Comparison of ENCODE assay signal across 19 cellular contexts in the genomic region with DNA sequence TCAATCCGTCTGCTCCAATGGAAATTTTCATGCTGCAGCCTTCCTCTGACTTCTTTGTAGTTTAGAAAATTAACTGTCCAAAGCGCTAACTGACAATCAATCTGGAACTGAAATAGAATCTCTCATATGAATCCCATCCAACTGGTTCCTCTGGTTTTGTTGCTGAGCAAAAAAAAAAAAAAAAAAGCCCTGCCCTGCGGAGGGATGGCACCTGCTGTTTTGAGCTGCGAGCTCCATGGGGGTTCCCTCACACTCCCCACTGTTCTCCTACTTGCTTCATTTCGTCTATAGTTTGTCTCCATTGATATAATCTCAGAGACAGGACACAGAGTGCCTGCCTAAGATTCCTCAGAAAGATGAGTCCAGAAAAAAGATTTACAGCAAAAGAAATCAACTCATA. TPM values are rescaled to one million over a fixed set of nuclear protein-coding genes. Genes with fewer than 3 reads are reported as not detected.
DNase-seq lines count a peak whose midpoint lies in the region; ATAC-seq and TF ChIP-seq lines count a peak whose summit lies in the region.
"Had no signal": no experiment of that assay in that cellular context is flagged by ENCODE, and none has a peak within 500 bp of the region (broad histone marks: within the 10 kb centered on the region; RNA-seq: fewer than 3 reads in every experiment).

No MANE protein-coding gene starts in this region.

- 78 to 87% methylated on average over 5 of the region's 5 CpGs for WGBS in testis, 2 donors
- WGBS in tibial nerve, 2 donors, result 77 to 80% methylated on average over 5 of the region's 5 CpGs
- 54% methylated on average over 5 of the region's 5 CpGs for WGBS in right lobe of liver (ENCODE audit: insufficient coverage, low coverage, low lambda C conversion rate, missing lambda C conversion rate)

- no peaks in the 10 kb centered on the region for H3K36me3 Mint-ChIP-seq in T-helper 17 cell (ENCODE audit: low read depth)
- H3K36me3 Mint-ChIP-seq in progenitor cell of endocrine pancreas (ENCODE audit: insufficient read depth), result peaks cover 31% of the 10 kb centered on the region

- no peak for TF ChIP-seq CTCF in HCT116 (IDR thresholded peaks at IDR 0.05 in 2 of 3, conservative IDR thresholded peaks at IDR 0.05 in 1 of 3; ENCODE audit: borderline replicate concordance in 1 of 3, insufficient read depth in 1 of 3, low read depth in 2 of 3, low read length in 2 of 3)
- TF ChIP-seq CTCF in progenitor cell of endocrine pancreas (IDR thresholded peaks at IDR 0.05; ENCODE audit: unreplicated experiment), result no peak
- TF ChIP-seq CTCF in testis (IDR thresholded peaks at IDR 0.05), result no peak
- TF ChIP-seq CTCF in colonic mucosa (IDR thresholded peaks at IDR 0.05), result no peak
- no peak for TF ChIP-seq CTCF in tibial nerve (IDR thresholded peaks at IDR 0.05)
- TF ChIP-seq CTCF in right lobe of liver (IDR thresholded peaks at IDR 0.05), result no peak

- H3K27ac ChIP-seq in HCT116 (ENCODE audit: low read depth, low read length) (0 out of 2 replicates have a peak overlapping the region, but pooled peaks have one; percentile 22), testis (no peak overlapping the region), colonic mucosa (no peak overlapping the region), tibial nerve (no peak overlapping the region), right lobe of liver (no peak overlapping the region)
- H3K27ac ChIP-seq: coronary artery, thyroid gland had no signal

- H3K4me3 Mint-ChIP-seq in T-helper 17 cell, result no peak overlapping the region
- H3K4me3 Mint-ChIP-seq in progenitor cell of endocrine pancreas (ENCODE audit: low read depth), result no peak overlapping the region
- H3K4me3 Mint-ChIP-seq: activated naive CD4-positive, alpha-beta T cell treated with anti-CD3 and anti-CD28 coated beads for 36 hours; T-helper 1 cell treated with Interleukin-12 subunit alpha and Interleukin-12 subunit beta and Interleukin-4 antibody, amounts not matched to agents 30 μg/mL and 1 μg/mL, for 36 hours had no signal

- TF ChIP-seq POLR2A in HCT116 (IDR thresholded peaks at IDR 0.05; ENCODE audit: borderline replicate concordance, extremely low read depth, insufficient read depth, insufficient read length) (no peak), testis (IDR thresholded peaks at IDR 0.05) (no peak), tibial nerve (IDR thresholded peaks at IDR 0.05) (no peak), right lobe of liver (IDR thresholded peaks at IDR 0.05) (no peak)

- DNase-seq in HCT116 (ENCODE audit: low read depth, low spot score), result no peak
- DNase-seq in NCI-H2107 treated with DMSO at 0.1 percent for 48 hours (lab: John Stamatoyannopoulos, UW; ENCODE audit: unreplicated experiment), result peak; percentile 27
- no peak for DNase-seq in T-helper 17 cell
- no peak for DNase-seq in progenitor cell of endocrine pancreas (ENCODE audit: low spot score, unreplicated experiment)
- DNase-seq in testis, result no peak
- no peak for DNase-seq in colonic mucosa
- DNase-seq in tibial nerve (ENCODE audit: low spot score in 2 of 2), result no peak
- no peak for DNase-seq in right lobe of liver
- DNase-seq: activated CD8-positive, alpha-beta memory T cell treated with anti-CD3 and anti-CD28 coated beads, Interleukin-2, amount 50 U/mL, for 4 hours; activated naive CD4-positive, alpha-beta T cell treated with anti-CD3 and anti-CD28 coated beads for 36 hours; head of caudate nucleus; kidney; MG63; NCI-H82; stimulated activated CD4-positive, alpha-beta T cell treated with anti-CD3 and anti-CD28 coated beads, Interleukin-4, amount 100 ng/mL, for 1 hour; thyroid gland had no signal

- TF ChIP-seq RAD21 in HCT116 (IDR thresholded peaks at IDR 0.05; ENCODE audit: low read depth), result no peak

- H3K9me2 ChIP-seq in HCT116 (ENCODE audit: insufficient read depth), result no peaks in the 10 kb centered on the region

- H3K27me3 Mint-ChIP-seq in T-helper 17 cell, result peaks cover 4% of the 10 kb centered on the region
- H3K27me3 Mint-ChIP-seq in progenitor cell of endocrine pancreas, result no peaks in the 10 kb centered on the region

- no peak overlapping the region for H3K4me3 ChIP-seq in HCT116 (replicated peaks in 1 of 2; ENCODE audit: low read depth in 1 of 2, low read length in 2 of 2)
- H3K4me3 ChIP-seq in testis, result no peak overlapping the region
- H3K4me3 ChIP-seq in colonic mucosa, result no peak overlapping the region
- H3K4me3 ChIP-seq in tibial nerve, result no peak overlapping the region
- no peak overlapping the region for H3K4me3 ChIP-seq in right lobe of liver
- H3K4me3 ChIP-seq: coronary artery, MG63, thyroid gland had no signal

- peaks cover 5% of the 10 kb centered on the region for H3K4me1 Mint-ChIP-seq in T-helper 17 cell
- H3K4me1 Mint-ChIP-seq in progenitor cell of endocrine pancreas (ENCODE audit: low read depth), result peaks cover 9% of the 10 kb centered on the region

- no peaks in the 10 kb centered on the region; the same call in 1 of the 2 replicates for H3K79me2 ChIP-seq in HCT116 (ENCODE audit: insufficient read depth, low read length)

- RAD21 ChIA-PET in HCT116 (lab: Charles Lee; ENCODE audit: low non-redundant PET in 1 of 2, low total read pairs in 2 of 2, uncharacterized antibody in 2 of 2, unreplicated experiment in 2 of 2), result no interaction called here

- H3K9me3 ChIP-seq in HCT116 (ENCODE audit: control insufficient read depth in 1 of 2, insufficient read depth in 1 of 2, low read depth in 1 of 2, low read length in 2 of 2), result no peaks in the 10 kb centered on the region
- no peaks in the 10 kb centered on the region for H3K9me3 ChIP-seq in T-helper 17 cell (ENCODE audit: control insufficient read depth, low read length, poor library complexity, severe bottlenecking)
- H3K9me3 ChIP-seq in testis, result no peaks in the 10 kb centered on the region
- no peaks in the 10 kb centered on the region for H3K9me3 ChIP-seq in colonic mucosa
- no peaks in the 10 kb centered on the region for H3K9me3 ChIP-seq in tibial nerve
- no peaks in the 10 kb centered on the region for H3K9me3 ChIP-seq in right lobe of liver
- H3K9me3 ChIP-seq: MG63, thyroid gland had no signal

- H3K36me3 ChIP-seq in HCT116 (ENCODE audit: control insufficient read depth in 1 of 2, insufficient read depth in 2 of 2, low read length in 2 of 2) (peaks cover 9 to 11% of the 10 kb centered on the region in 2 experiments; a peak in 3 of 4 replicates), testis (ENCODE audit: low read depth, missing control alignments) (no peaks in the 10 kb centered on the region), colonic mucosa (no peaks in the 10 kb centered on the region), tibial nerve (no peaks in the 10 kb centered on the region), right lobe of liver (peaks cover 0 to 29% (median 8%) of the 10 kb centered on the region in 4 donors)
- H3K36me3 ChIP-seq: thyroid gland had no signal

- no peak overlapping the region for H3K4me2 ChIP-seq in HCT116 (ENCODE audit: low read length)

- TF ChIP-seq EP300 in tibial nerve (IDR thresholded peaks at IDR 0.05), result no peak

- CTCF ChIA-PET in HCT116 (lab: Charles Lee), result no interaction called here

- ATAC-seq in HCT116 (no peak), T-helper 17 cell (no peak), right lobe of liver (no peak)
- ATAC-seq: activated CD4-positive, CD25-positive, alpha-beta regulatory T cell treated with anti-CD3 and anti-CD28 coated beads, Interleukin-2, amount 50 U/mL, for 24 hours had no signal

- H3K4me1 ChIP-seq in HCT116 (ENCODE audit: control insufficient read depth in 1 of 2, insufficient read depth in 2 of 2, low read length in 2 of 2) (peaks cover 0 to 13% of the 10 kb centered on the region in 2 experiments; a peak in 3 of 4 replicates), testis (no peaks in the 10 kb centered on the region), colonic mucosa (no peaks in the 10 kb centered on the region), tibial nerve (no peaks in the 10 kb centered on the region), right lobe of liver (peaks cover 0 to 27% (median 12%) of the 10 kb centered on the region in 4 donors)

- H3K27ac Mint-ChIP-seq in T-helper 17 cell (peak overlapping the region; percentile 24), progenitor cell of endocrine pancreas (peak overlapping the region; percentile 80)
- H3K27ac Mint-ChIP-seq: activated naive CD4-positive, alpha-beta T cell treated with anti-CD3 and anti-CD28 coated beads for 36 hours; T-helper 1 cell treated with Interleukin-12 subunit alpha and Interleukin-12 subunit beta and Interleukin-4 antibody, amounts not matched to agents 30 μg/mL and 1 μg/mL, for 36 hours had no signal

- POLR2A ChIA-PET in HCT116 (lab: Charles Lee), result no interaction called here

- no peak overlapping the region for H2AFZ ChIP-seq in HCT116 (ENCODE audit: low read depth, low read length, poor library complexity, severe bottlenecking)

- H3K9ac ChIP-seq in HCT116 (ENCODE audit: low read length) (no peak overlapping the region), colonic mucosa (ENCODE audit: low read depth in 2 of 2, low read length in 2 of 2) (no peak overlapping the region)

- no peaks in the 10 kb centered on the region for H4K20me1 ChIP-seq in HCT116 (ENCODE audit: insufficient read depth)

- H3K9me3 Mint-ChIP-seq in progenitor cell of endocrine pancreas (ENCODE audit: low read depth), result no peaks in the 10 kb centered on the region
- H3K9me3 Mint-ChIP-seq: activated naive CD4-positive, alpha-beta T cell treated with anti-CD3 and anti-CD28 coated beads for 36 hours; T-helper 1 cell treated with Interleukin-12 subunit alpha and Interleukin-12 subunit beta and Interleukin-4 antibody, amounts not matched to agents 30 μg/mL and 1 μg/mL, for 36 hours had no signal

- BruUV-seq in HCT116 (replicated peaks; lab: Mats Ljungman, UMichigan), result no TSS peak

- no peaks in the 10 kb centered on the region for H3K27me3 ChIP-seq in HCT116 (ENCODE audit: insufficient read depth, low read length)
- H3K27me3 ChIP-seq in testis, result no peaks in the 10 kb centered on the region
- no peaks in the 10 kb centered on the region for H3K27me3 ChIP-seq in colonic mucosa
- no peaks in the 10 kb centered on the region for H3K27me3 ChIP-seq in tibial nerve
- no peaks in the 10 kb centered on the region for H3K27me3 ChIP-seq in right lobe of liver
- H3K27me3 ChIP-seq: MG63, thyroid gland had no signal

- intact Hi-C loops in HCT116 (cut with micrococcal nuclease) (no loop called here), testis (cut with DNase I; ENCODE audit: low total_unique reads) (no loop called here), colonic mucosa (cut with DNase I) (no loop called here), right lobe of liver (cut with DNase I) (no loop called here)

RNA-seq across cellular contexts. Expression of a gene that starts 33.4 kb away (rescaled TPM):
- total RNA-seq in HCT116 (2021; ENCODE audit: unreplicated experiment) (4.9 TPM), T-helper 17 cell (1 to 10 TPM; 2.1 to 2.2 TPM), progenitor cell of endocrine pancreas (3.4 and 4.7 TPM in 2 replicates), testis (10 to 100 TPM in 1 of 2 donors, 1 to 10 TPM in 1; 5.5 to 11.8 TPM), colonic mucosa (1 to 10 TPM; 1.3 to 5.2 TPM), tibial nerve (1 to 10 TPM in 2 of 4 donors, under 1 TPM in 1, not detected in 1; 0.90 to 5.3 (median 2.1) TPM), right lobe of liver (1 to 10 TPM in 2 of 6 experiments, under 1 TPM in 3, not detected in 1; 0.51 to 1.7 (median 0.98) TPM)
- 2.4 and 3.3 TPM in 2 replicates for polyA plus RNA-seq in HCT116 (2012)
- 15.8 TPM for polyA plus RNA-seq in testis (ENCODE audit: insufficient read depth, low read depth, low replicate concordance)

RNA-seq across cellular contexts. Expression of a gene that starts 33.7 kb away (rescaled TPM):
- total RNA-seq in HCT116 (2021; ENCODE audit: unreplicated experiment) (27.6 TPM), T-helper 17 cell (1 to 10 TPM; 9.5 to 9.8 TPM), progenitor cell of endocrine pancreas (41.4 and 47.3 TPM in 2 replicates), testis (10 to 100 TPM; 16.7 to 17.2 TPM), colonic mucosa (10 to 100 TPM; 15.3 to 16.6 TPM), tibial nerve (10 to 100 TPM; 12.6 to 28.5 (median 13.2) TPM), right lobe of liver (1 to 10 TPM; 2.9 to 5.7 (median 4.7) TPM)
- 16.6 and 19.9 TPM in 2 replicates for polyA plus RNA-seq in HCT116 (2012)
- polyA plus RNA-seq in testis (ENCODE audit: insufficient read depth, low read depth, low replicate concordance), result 14.0 TPM

RNA-seq across cellular contexts. Expression of a gene that starts 59.2 kb away (rescaled TPM):
- total RNA-seq in HCT116 (2021; ENCODE audit: unreplicated experiment) (33.3 TPM), T-helper 17 cell (not detected), progenitor cell of endocrine pancreas (33.9 and 40.2 TPM in 2 replicates), testis (1 to 10 TPM; 3.5 to 8.1 TPM), colonic mucosa (10 to 100 TPM; 40.0 to 78.3 TPM), tibial nerve (1 to 10 TPM; 4.0 to 9.6 (median 6.4) TPM), right lobe of liver (10 to 100 TPM in 5 of 6 experiments, 1 to 10 TPM in 1; 8.7 to 18.1 (median 16.4) TPM)
- 38.8 and 41.5 TPM in 2 replicates for polyA plus RNA-seq in HCT116 (2012)
- polyA plus RNA-seq in testis (ENCODE audit: insufficient read depth, low read depth, low replicate concordance), result 4.0 TPM

Comparison
In these comparisons a context has a peak if more than half of its experiments do, and no peak if none do; other contexts are left out.
1. RNA of a gene that starts 59.2 kb away (total RNA-seq): 40.0 to 78.3 TPM in colonic mucosa, 33.9 to 40.2 TPM in progenitor cell of endocrine pancreas, 33.3 TPM in HCT116 (single experiment), 8.7 to 18.1 TPM in right lobe of liver, 3.5 to 8.1 TPM in testis and 4.0 to 9.6 TPM in tibial nerve; not detected in T-helper 17 cell; every median in the first group is over 4 times any median in the second.